Comparison of ENCODE assay signal across 1 cellular context in the genomic region with DNA sequence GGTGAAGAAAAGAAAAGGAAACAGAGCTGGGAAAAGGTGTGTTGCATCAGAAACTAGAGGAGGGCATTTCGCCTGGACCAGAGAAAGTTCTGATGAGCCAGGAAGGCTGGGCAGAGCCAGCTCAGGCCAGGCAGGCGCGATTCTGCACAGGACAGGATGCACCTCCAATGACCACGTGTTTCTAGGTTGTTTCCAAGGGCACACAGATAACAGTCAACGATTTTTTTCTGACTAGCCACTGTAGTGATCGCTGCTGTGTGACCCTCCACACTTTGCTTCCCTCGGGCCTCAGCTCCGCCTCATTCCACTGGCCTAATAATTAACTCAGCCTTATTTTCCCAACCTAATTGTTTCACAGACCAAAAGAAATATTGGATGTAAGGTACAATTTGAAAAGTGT.
TF ChIP-seq lines count a peak whose summit lies in the region.

No MANE protein-coding gene starts in this region.

TF ChIP-seq in HepG2, 621 proteins besides CTCF, POLR2A, EP300 and RAD21 (continued from another document and continues in another):
- TF ChIP-seq SMAD3 (CRISPR knock-in tag; IDR thresholded peaks at IDR 0.05) (no peak), ELF3 (CRISPR knock-in tag; IDR thresholded peaks at IDR 0.05) (no peak), NFE2 (CRISPR knock-in tag; IDR thresholded peaks at IDR 0.05) (no peak), ZNF766 (CRISPR knock-in tag; IDR thresholded peaks at IDR 0.05; ENCODE audit: borderline replicate concordance) (no peak), SSRP1 (CRISPR knock-in tag; IDR thresholded peaks at IDR 0.05) (no peak), NFYB (CRISPR knock-in tag; IDR thresholded peaks at IDR 0.05) (no peak), ZNF143 (CRISPR knock-in tag; IDR thresholded peaks at IDR 0.05) (no peak), ZNF292 (CRISPR knock-in tag; IDR thresholded peaks at IDR 0.05; ENCODE audit: borderline replicate concordance, low read depth) (no peak), ZNF121 (CRISPR knock-in tag; IDR thresholded peaks at IDR 0.05) (0 out of 2 replicates have a peak, but pooled peaks have one; percentile 30), MED1 (CRISPR knock-in tag; IDR thresholded peaks at IDR 0.05) (peak; percentile 51), FOXA3 (CRISPR knock-in tag; IDR thresholded peaks at IDR 0.05) (0 out of 2 replicates have a peak, but pooled peaks have one; percentile 10), ZNF343 (CRISPR knock-in tag; IDR thresholded peaks at IDR 0.05) (no peak), FOXO1 (CRISPR knock-in tag; IDR thresholded peaks at IDR 0.05) (no peak), CBFB (CRISPR knock-in tag; IDR thresholded peaks at IDR 0.05) (no peak), RARG (CRISPR knock-in tag; IDR thresholded peaks at IDR 0.05; ENCODE audit: low read depth) (no peak), DMAP1 (CRISPR knock-in tag; IDR thresholded peaks at IDR 0.05) (0 out of 2 replicates have a peak, but pooled peaks have one; percentile 23), NR2F6 (IDR thresholded peaks at IDR 0.05) (no peak), NR2F6 (CRISPR knock-in tag; IDR thresholded peaks at IDR 0.05) (peak; percentile 30; the same call in 1 of the 2 replicates), HDAC2 (CRISPR knock-in tag; IDR thresholded peaks at IDR 0.05) (peak; percentile 12; the same call in 1 of the 2 replicates), POGZ (CRISPR knock-in tag; IDR thresholded peaks at IDR 0.05) (peak; percentile 65), ZNF891 (CRISPR knock-in tag; IDR thresholded peaks at IDR 0.05) (no peak), ZNF367 (CRISPR knock-in tag; IDR thresholded peaks at IDR 0.05; ENCODE audit: borderline replicate concordance) (no peak), SOX13 (IDR thresholded peaks at IDR 0.05) (no peak), SOX13 (CRISPR knock-in tag; conservative IDR thresholded peaks at IDR 0.05 in 1 of 2, IDR thresholded peaks at IDR 0.05 in 1 of 2) (peak in 1 of 2 experiments; percentile 33; a peak in 1 of 4 replicates), TBX2 (CRISPR knock-in tag; IDR thresholded peaks at IDR 0.05; ENCODE audit: borderline replicate concordance) (peak; percentile 63; the same call in 1 of the 2 replicates), ZNF619 (CRISPR knock-in tag; IDR thresholded peaks at IDR 0.05) (no peak), CENPT (CRISPR knock-in tag; IDR thresholded peaks at IDR 0.05; ENCODE audit: low read depth) (no peak), NR2C2 (CRISPR knock-in tag; IDR thresholded peaks at IDR 0.05; ENCODE audit: borderline replicate concordance) (peak; percentile 21; the same call in 1 of the 2 replicates), THAP11 (CRISPR knock-in tag; IDR thresholded peaks at IDR 0.05) (peak; percentile 36; the same call in 1 of the 2 replicates)
- TF ChIP-seq, protein P1, sequence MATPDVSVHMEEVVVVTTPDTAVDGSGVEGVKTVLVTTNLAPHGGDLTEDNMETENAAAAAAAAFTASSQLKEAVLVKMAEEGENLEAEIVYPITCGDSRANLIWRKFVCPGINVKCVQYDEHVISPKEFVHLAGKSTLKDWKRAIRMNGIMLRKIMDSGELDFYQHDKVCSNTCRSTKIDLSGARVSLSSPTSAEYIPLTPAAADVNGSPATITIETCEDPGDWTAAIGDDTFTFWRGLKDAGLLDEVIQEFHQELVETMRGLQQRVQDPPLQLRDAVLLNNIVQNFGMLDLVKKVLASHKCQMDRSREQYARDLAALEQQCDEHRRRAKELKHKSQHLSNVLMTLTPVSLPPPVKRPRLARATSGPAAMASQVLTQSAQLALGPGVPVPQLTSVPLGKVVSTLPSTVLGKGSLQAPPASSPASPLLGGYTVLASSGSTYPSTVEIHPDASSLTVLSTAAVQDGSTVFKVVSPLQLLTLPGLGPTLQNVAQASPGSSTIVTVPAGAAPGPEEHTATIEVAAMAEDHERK (CRISPR knock-in tag; IDR thresholded peaks at IDR 0.05; ENCODE audit: low read depth) = no peak
- TF ChIP-seq, protein P2, sequence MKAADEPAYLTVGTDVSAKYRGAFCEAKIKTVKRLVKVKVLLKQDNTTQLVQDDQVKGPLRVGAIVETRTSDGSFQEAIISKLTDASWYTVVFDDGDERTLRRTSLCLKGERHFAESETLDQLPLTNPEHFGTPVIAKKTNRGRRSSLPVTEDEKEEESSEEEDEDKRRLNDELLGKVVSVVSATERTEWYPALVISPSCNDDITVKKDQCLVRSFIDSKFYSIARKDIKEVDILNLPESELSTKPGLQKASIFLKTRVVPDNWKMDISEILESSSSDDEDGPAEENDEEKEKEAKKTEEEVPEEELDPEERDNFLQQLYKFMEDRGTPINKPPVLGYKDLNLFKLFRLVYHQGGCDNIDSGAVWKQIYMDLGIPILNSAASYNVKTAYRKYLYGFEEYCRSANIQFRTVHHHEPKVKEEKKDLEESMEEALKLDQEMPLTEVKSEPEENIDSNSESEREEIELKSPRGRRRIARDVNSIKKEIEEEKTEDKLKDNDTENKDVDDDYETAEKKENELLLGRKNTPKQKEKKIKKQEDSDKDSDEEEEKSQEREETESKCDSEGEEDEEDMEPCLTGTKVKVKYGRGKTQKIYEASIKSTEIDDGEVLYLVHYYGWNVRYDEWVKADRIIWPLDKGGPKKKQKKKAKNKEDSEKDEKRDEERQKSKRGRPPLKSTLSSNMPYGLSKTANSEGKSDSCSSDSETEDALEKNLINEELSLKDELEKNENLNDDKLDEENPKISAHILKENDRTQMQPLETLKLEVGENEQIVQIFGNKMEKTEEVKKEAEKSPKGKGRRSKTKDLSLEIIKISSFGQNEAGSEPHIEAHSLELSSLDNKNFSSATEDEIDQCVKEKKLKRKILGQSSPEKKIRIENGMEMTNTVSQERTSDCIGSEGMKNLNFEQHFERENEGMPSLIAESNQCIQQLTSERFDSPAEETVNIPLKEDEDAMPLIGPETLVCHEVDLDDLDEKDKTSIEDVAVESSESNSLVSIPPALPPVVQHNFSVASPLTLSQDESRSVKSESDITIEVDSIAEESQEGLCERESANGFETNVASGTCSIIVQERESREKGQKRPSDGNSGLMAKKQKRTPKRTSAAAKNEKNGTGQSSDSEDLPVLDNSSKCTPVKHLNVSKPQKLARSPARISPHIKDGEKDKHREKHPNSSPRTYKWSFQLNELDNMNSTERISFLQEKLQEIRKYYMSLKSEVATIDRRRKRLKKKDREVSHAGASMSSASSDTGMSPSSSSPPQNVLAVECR (CRISPR knock-in tag; IDR thresholded peaks at IDR 0.05; ENCODE audit: borderline replicate concordance) = peak; percentile 32; the same call in 1 of the 2 replicates
- TF ChIP-seq, protein P3, sequence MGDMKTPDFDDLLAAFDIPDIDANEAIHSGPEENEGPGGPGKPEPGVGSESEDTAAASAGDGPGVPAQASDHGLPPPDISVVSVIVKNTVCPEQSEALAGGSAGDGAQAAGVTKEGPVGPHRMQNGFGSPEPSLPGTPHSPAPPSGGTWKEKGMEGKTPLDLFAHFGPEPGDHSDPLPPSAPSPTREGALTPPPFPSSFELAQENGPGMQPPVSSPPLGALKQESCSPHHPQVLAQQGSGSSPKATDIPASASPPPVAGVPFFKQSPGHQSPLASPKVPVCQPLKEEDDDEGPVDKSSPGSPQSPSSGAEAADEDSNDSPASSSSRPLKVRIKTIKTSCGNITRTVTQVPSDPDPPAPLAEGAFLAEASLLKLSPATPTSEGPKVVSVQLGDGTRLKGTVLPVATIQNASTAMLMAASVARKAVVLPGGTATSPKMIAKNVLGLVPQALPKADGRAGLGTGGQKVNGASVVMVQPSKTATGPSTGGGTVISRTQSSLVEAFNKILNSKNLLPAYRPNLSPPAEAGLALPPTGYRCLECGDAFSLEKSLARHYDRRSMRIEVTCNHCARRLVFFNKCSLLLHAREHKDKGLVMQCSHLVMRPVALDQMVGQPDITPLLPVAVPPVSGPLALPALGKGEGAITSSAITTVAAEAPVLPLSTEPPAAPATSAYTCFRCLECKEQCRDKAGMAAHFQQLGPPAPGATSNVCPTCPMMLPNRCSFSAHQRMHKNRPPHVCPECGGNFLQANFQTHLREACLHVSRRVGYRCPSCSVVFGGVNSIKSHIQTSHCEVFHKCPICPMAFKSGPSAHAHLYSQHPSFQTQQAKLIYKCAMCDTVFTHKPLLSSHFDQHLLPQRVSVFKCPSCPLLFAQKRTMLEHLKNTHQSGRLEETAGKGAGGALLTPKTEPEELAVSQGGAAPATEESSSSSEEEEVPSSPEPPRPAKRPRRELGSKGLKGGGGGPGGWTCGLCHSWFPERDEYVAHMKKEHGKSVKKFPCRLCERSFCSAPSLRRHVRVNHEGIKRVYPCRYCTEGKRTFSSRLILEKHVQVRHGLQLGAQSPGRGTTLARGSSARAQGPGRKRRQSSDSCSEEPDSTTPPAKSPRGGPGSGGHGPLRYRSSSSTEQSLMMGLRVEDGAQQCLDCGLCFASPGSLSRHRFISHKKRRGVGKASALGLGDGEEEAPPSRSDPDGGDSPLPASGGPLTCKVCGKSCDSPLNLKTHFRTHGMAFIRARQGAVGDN (CRISPR knock-in tag; IDR thresholded peaks at IDR 0.05) = peak; percentile 51; the same call in 1 of the 2 replicates
- TF ChIP-seq, protein P4, sequence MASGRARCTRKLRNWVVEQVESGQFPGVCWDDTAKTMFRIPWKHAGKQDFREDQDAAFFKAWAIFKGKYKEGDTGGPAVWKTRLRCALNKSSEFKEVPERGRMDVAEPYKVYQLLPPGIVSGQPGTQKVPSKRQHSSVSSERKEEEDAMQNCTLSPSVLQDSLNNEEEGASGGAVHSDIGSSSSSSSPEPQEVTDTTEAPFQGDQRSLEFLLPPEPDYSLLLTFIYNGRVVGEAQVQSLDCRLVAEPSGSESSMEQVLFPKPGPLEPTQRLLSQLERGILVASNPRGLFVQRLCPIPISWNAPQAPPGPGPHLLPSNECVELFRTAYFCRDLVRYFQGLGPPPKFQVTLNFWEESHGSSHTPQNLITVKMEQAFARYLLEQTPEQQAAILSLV (CRISPR knock-in tag; IDR thresholded peaks at IDR 0.05; ENCODE audit: borderline replicate concordance) = no peak
- TF ChIP-seq, protein P5, sequence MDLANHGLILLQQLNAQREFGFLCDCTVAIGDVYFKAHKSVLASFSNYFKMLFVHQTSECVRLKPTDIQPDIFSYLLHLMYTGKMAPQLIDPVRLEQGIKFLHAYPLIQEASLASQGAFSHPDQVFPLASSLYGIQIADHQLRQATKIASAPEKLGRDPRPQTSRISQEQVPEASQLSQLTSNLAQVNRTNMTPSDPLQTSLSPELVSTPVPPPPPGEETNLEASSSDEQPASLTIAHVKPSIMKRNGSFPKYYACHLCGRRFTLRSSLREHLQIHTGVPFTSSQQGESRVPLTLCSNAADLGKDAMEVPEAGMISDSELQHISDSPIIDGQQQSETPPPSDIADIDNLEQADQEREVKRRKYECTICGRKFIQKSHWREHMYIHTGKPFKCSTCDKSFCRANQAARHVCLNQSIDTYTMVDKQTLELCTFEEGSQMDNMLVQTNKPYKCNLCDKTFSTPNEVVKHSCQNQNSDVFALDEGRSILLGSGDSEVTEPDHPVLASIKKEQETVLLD (CRISPR knock-in tag; IDR thresholded peaks at IDR 0.05; ENCODE audit: low read depth) = no peak
- TF ChIP-seq, protein P6, sequence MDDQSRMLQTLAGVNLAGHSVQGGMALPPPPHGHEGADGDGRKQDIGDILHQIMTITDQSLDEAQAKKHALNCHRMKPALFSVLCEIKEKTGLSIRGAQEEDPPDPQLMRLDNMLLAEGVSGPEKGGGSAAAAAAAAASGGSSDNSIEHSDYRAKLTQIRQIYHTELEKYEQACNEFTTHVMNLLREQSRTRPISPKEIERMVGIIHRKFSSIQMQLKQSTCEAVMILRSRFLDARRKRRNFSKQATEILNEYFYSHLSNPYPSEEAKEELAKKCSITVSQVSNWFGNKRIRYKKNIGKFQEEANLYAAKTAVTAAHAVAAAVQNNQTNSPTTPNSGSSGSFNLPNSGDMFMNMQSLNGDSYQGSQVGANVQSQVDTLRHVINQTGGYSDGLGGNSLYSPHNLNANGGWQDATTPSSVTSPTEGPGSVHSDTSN (CRISPR knock-in tag; IDR thresholded peaks at IDR 0.05; ENCODE audit: borderline replicate concordance) = no peak
- TF ChIP-seq, protein P7, sequence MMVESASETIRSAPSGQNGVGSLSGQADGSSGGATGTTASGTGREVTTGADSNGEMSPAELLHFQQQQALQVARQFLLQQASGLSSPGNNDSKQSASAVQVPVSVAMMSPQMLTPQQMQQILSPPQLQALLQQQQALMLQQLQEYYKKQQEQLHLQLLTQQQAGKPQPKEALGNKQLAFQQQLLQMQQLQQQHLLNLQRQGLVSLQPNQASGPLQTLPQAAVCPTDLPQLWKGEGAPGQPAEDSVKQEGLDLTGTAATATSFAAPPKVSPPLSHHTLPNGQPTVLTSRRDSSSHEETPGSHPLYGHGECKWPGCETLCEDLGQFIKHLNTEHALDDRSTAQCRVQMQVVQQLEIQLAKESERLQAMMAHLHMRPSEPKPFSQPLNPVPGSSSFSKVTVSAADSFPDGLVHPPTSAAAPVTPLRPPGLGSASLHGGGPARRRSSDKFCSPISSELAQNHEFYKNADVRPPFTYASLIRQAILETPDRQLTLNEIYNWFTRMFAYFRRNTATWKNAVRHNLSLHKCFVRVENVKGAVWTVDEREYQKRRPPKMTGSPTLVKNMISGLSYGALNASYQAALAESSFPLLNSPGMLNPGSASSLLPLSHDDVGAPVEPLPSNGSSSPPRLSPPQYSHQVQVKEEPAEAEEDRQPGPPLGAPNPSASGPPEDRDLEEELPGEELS (CRISPR knock-in tag; IDR thresholded peaks at IDR 0.05) = 0 out of 2 replicates have a peak, but pooled peaks have one; percentile 43
- TF ChIP-seq, protein P8, sequence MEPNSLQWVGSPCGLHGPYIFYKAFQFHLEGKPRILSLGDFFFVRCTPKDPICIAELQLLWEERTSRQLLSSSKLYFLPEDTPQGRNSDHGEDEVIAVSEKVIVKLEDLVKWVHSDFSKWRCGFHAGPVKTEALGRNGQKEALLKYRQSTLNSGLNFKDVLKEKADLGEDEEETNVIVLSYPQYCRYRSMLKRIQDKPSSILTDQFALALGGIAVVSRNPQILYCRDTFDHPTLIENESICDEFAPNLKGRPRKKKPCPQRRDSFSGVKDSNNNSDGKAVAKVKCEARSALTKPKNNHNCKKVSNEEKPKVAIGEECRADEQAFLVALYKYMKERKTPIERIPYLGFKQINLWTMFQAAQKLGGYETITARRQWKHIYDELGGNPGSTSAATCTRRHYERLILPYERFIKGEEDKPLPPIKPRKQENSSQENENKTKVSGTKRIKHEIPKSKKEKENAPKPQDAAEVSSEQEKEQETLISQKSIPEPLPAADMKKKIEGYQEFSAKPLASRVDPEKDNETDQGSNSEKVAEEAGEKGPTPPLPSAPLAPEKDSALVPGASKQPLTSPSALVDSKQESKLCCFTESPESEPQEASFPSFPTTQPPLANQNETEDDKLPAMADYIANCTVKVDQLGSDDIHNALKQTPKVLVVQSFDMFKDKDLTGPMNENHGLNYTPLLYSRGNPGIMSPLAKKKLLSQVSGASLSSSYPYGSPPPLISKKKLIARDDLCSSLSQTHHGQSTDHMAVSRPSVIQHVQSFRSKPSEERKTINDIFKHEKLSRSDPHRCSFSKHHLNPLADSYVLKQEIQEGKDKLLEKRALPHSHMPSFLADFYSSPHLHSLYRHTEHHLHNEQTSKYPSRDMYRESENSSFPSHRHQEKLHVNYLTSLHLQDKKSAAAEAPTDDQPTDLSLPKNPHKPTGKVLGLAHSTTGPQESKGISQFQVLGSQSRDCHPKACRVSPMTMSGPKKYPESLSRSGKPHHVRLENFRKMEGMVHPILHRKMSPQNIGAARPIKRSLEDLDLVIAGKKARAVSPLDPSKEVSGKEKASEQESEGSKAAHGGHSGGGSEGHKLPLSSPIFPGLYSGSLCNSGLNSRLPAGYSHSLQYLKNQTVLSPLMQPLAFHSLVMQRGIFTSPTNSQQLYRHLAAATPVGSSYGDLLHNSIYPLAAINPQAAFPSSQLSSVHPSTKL (CRISPR knock-in tag; IDR thresholded peaks at IDR 0.05) = peak; percentile 55
